ENCODE assay signal across 8 cellular contexts in genomic region chr6:158869010-158869603, GRCh38. TPM values are rescaled to one million over a fixed set of nuclear protein-coding genes. Genes with fewer than 3 reads are reported as not detected.
DNase-seq lines count a peak whose midpoint lies in the region; ATAC-seq and TF ChIP-seq lines count a peak whose summit lies in the region.

No MANE protein-coding gene starts in this region.

- H3K9me3 Mint-ChIP-seq in activated naive CD4-positive, alpha-beta T cell treated with anti-CD3 and anti-CD28 coated beads, Interleukin-2, amount 50 U/mL, for 72 hours, result peaks cover 4 to 8% of the 10 kb centered on the region in 2 donors

- TF ChIP-seq POLR2A in spleen (IDR thresholded peaks at IDR 0.05), result peak in 1 of 3 donors; percentile 26

- ATAC-seq in GM21576 (IDR thresholded peaks at IDR 0.05; ENCODE audit: unreplicated experiment), result peak; percentile 20
- ATAC-seq in activated naive CD4-positive, alpha-beta T cell treated with anti-CD3 and anti-CD28 coated beads, Interleukin-2, amount 50 U/mL, for 72 hours, result peak; percentile 48 to 50
- no peak for ATAC-seq in HG03139 (IDR thresholded peaks at IDR 0.05; ENCODE audit: unreplicated experiment)

- H3K4me1 ChIP-seq in spleen, result peaks cover 4 to 58% (median 33%) of the 10 kb centered on the region in 6 donors

- H3K4me3 ChIP-seq in iPS-11a (ENCODE audit: low read depth, low read length), result peak overlapping the region; percentile 29
- peak overlapping the region; percentile 6 to 69 (median 41) for H3K4me3 ChIP-seq in spleen

- H3K27ac Mint-ChIP-seq in activated naive CD4-positive, alpha-beta T cell treated with anti-CD3 and anti-CD28 coated beads, Interleukin-2, amount 50 U/mL, for 72 hours, result peak overlapping the region; percentile 100

- intact Hi-C loops in spleen (cut with DNase I; ENCODE audit: low total_unique reads), result no loop called here

- DNase-seq in DMS53 (lab: John Stamatoyannopoulos, UW), result peak; percentile 84
- peak; percentile 94 for DNase-seq in NCI-H1105 (lab: John Stamatoyannopoulos, UW)
- no peak for DNase-seq in activated naive CD4-positive, alpha-beta T cell treated with anti-CD3 and anti-CD28 coated beads, Interleukin-2, amount 50 U/mL, for 72 hours (ENCODE audit: low spot score in 2 of 2)
- DNase-seq in spleen, result no peak
- no peak for DNase-seq in SKM-1 treated with dmso at 0.1 percent for 144 hours (lab: John Stamatoyannopoulos, UW; ENCODE audit: unreplicated experiment)

- 25 to 37% (median 28%) methylated on average over 18 to 19 of the region's 19 CpGs for WGBS in spleen, 5 donors

- H3K36me3 ChIP-seq in spleen, result no peaks in the 10 kb centered on the region

- H3K36me3 Mint-ChIP-seq in activated naive CD4-positive, alpha-beta T cell treated with anti-CD3 and anti-CD28 coated beads, Interleukin-2, amount 50 U/mL, for 72 hours, result no peaks in the 10 kb centered on the region

- H3K27me3 ChIP-seq in spleen (replicated peaks in 1 of 7), result no peaks in the 10 kb centered on the region

- TF ChIP-seq CTCF in spleen (IDR thresholded peaks at IDR 0.05 in 8 of 11, conservative IDR thresholded peaks at IDR 0.05 in 3 of 11), result no peak

- peak overlapping the region; percentile 62 to 97 (median 91) for H3K27ac ChIP-seq in spleen

- H3K9me3 ChIP-seq in spleen, result no peaks in the 10 kb centered on the region

RNA-seq across cellular contexts. Expression of gene EZR, which starts 49.9 kb away (rescaled TPM):
- total RNA-seq in activated naive CD4-positive, alpha-beta T cell treated with anti-CD3 and anti-CD28 coated beads, Interleukin-2, amount 50 U/mL, for 72 hours, result 100 to 1,000 TPM; 187 to 207 TPM
- 100 to 1,000 TPM; 101 to 153 (median 121) TPM for total RNA-seq in spleen
- polyA plus RNA-seq in spleen, result 100 to 1,000 TPM in 2 of 3 donors, 10 to 100 TPM in 1; 78.0 to 121 (median 106) TPM

Comparison
In these comparisons a context has a peak if more than half of its experiments do, and no peak if none do; other contexts are left out.
1. DNase-seq: peak in DMS53 (single experiment) and NCI-H1105 (single experiment); none in activated naive CD4-positive, alpha-beta T cell treated with anti-CD3 and anti-CD28 coated beads, Interleukin-2, amount 50 U/mL, for 72 hours (0 of 2), spleen (single experiment) and SKM-1 treated with dmso at 0.1 percent for 144 hours (single experiment).